19 cellular contexts compared by ENCODE assay signal in genomic region chr22:37940698-37941376, GRCh38. TPM values are rescaled to one million over a fixed set of nuclear protein-coding genes. Genes with fewer than 3 reads are reported as not detected.
DNase-seq lines count a peak whose midpoint lies in the region; ATAC-seq and TF ChIP-seq lines count a peak whose summit lies in the region.
"Had no signal": no experiment of that assay in that cellular context is flagged by ENCODE, and none has a peak within 500 bp of the region (broad histone marks: within the 10 kb centered on the region; RNA-seq: fewer than 3 reads in every experiment).

No MANE protein-coding gene starts in this region.

- ATAC-seq in naive thymus-derived CD8-positive, alpha-beta T cell, result no peak
- ATAC-seq in GM18867 (IDR thresholded peaks at IDR 0.05; ENCODE audit: unreplicated experiment) (no peak), lower lobe of right lung (no peak)
- ATAC-seq: left ventricle myocardium superior, natural killer cell had no signal

- no peaks in the 10 kb centered on the region for H4K20me1 ChIP-seq in GM23248 (ENCODE audit: insufficient read depth)

- H3K27me3 Mint-ChIP-seq in naive thymus-derived CD8-positive, alpha-beta T cell, result no peaks in the 10 kb centered on the region
- no peaks in the 10 kb centered on the region for H3K27me3 Mint-ChIP-seq in glutamatergic neuron (ENCODE audit: unreplicated experiment)
- H3K27me3 Mint-ChIP-seq: CD4-positive, CD25-positive, alpha-beta regulatory T cell had no signal

- no peak overlapping the region for H3K4me3 Mint-ChIP-seq in naive thymus-derived CD8-positive, alpha-beta T cell
- H3K4me3 Mint-ChIP-seq in glutamatergic neuron (ENCODE audit: unreplicated experiment), result no peak overlapping the region
- H3K4me3 Mint-ChIP-seq: CD4-positive, CD25-positive, alpha-beta regulatory T cell; natural killer cell had no signal

- peaks cover 0 to 37% (median 11%) of the 10 kb centered on the region in 3 donors for H3K36me3 Mint-ChIP-seq in naive thymus-derived CD8-positive, alpha-beta T cell
- no peaks in the 10 kb centered on the region for H3K36me3 Mint-ChIP-seq in glutamatergic neuron (ENCODE audit: unreplicated experiment)
- H3K36me3 Mint-ChIP-seq: natural killer cell had no signal

- H3K27ac ChIP-seq in GM23248 (no peak overlapping the region), neutrophil (peak overlapping the region; percentile 33), lower lobe of right lung (no peak overlapping the region)
- H3K27ac ChIP-seq: breast epithelium, vagina had no signal

- intact Hi-C loops in lower lobe of right lung (cut with DNase I), result no loop called here

- H2AFZ ChIP-seq in GM23248, result no peak overlapping the region

- POLR2A ChIA-PET in naive thymus-derived CD8-positive, alpha-beta T cell (lab: Charles Lee), result no interaction called here

- peak; percentile 61 for TF ChIP-seq CTCF in NB4 (IDR thresholded peaks at IDR 0.05; ENCODE audit: low read depth, low read length)
- TF ChIP-seq CTCF in cardiac fibroblast (IDR thresholded peaks at IDR 0.05; ENCODE audit: low read depth, low read length), result no peak
- no peak for TF ChIP-seq CTCF in neutrophil (IDR thresholded peaks at IDR 0.05)
- TF ChIP-seq CTCF in lower lobe of right lung (IDR thresholded peaks at IDR 0.05), result no peak
- TF ChIP-seq CTCF in glutamatergic neuron (IDR thresholded peaks at IDR 0.05; ENCODE audit: partially characterized antibody, unreplicated experiment), result no peak

- H3K4me1 ChIP-seq in GM23248 (ENCODE audit: insufficient read depth) (no peaks in the 10 kb centered on the region), neutrophil (ENCODE audit: control insufficient read depth in 1 of 2, insufficient read depth in 1 of 2, low read depth in 1 of 2, low read length in 1 of 2) (no peaks in the 10 kb centered on the region), lower lobe of right lung (no peaks in the 10 kb centered on the region)
- H3K4me1 ChIP-seq: breast epithelium, vagina had no signal

- H3K27me3 ChIP-seq in GM23248 (replicated peaks; ENCODE audit: insufficient read depth), result no peaks in the 10 kb centered on the region
- no peaks in the 10 kb centered on the region for H3K27me3 ChIP-seq in neutrophil
- H3K27me3 ChIP-seq in lower lobe of right lung (ENCODE audit: low read depth), result no peaks in the 10 kb centered on the region
- H3K27me3 ChIP-seq: breast epithelium, vagina had no signal

- no peak overlapping the region for H3K9ac ChIP-seq in GM23248

- H3K9me3 Mint-ChIP-seq in naive thymus-derived CD8-positive, alpha-beta T cell, result no peaks in the 10 kb centered on the region
- H3K9me3 Mint-ChIP-seq in glutamatergic neuron (ENCODE audit: unreplicated experiment), result peaks cover 8% of the 10 kb centered on the region
- H3K9me3 Mint-ChIP-seq: CD4-positive, CD25-positive, alpha-beta regulatory T cell; natural killer cell had no signal

- TF ChIP-seq POLR2A in NB4 (IDR thresholded peaks at IDR 0.05; ENCODE audit: extremely low read depth, insufficient read length), result no peak

- H3K4me3 ChIP-seq in GM23248 (no peak overlapping the region), NB4 (ENCODE audit: low read depth, low read length) (no peak overlapping the region), cardiac fibroblast (replicated peaks in 1 of 2; ENCODE audit: low read depth in 2 of 2, low read length in 2 of 2) (no peak overlapping the region), neutrophil (ENCODE audit: low read depth in 1 of 2, low read length in 1 of 2) (no peak overlapping the region), lower lobe of right lung (no peak overlapping the region)
- H3K4me3 ChIP-seq: breast epithelium, vagina had no signal

- no peaks in the 10 kb centered on the region for H3K79me2 ChIP-seq in GM23248 (ENCODE audit: insufficient read depth)

- in situ Hi-C loops in GM23248 (cut with MboI), result no loop called here

- no peak overlapping the region for H3K4me2 ChIP-seq in GM23248 (ENCODE audit: unreplicated experiment)

- H3K9me3 ChIP-seq in GM23248 (ENCODE audit: low read depth) (no peaks in the 10 kb centered on the region), neutrophil (no peaks in the 10 kb centered on the region), lower lobe of right lung (no peaks in the 10 kb centered on the region)
- H3K9me3 ChIP-seq: breast epithelium, vagina had no signal

- no peaks in the 10 kb centered on the region for H3K9me2 ChIP-seq in GM23248 (ENCODE audit: insufficient read depth)

- no peak overlapping the region for H3K27ac Mint-ChIP-seq in naive thymus-derived CD8-positive, alpha-beta T cell
- H3K27ac Mint-ChIP-seq in glutamatergic neuron (ENCODE audit: unreplicated experiment), result no peak overlapping the region
- H3K27ac Mint-ChIP-seq: CD4-positive, CD25-positive, alpha-beta regulatory T cell; natural killer cell had no signal

- peak; percentile 37 for DNase-seq in GM23248
- DNase-seq in NB4 (ENCODE audit: low read depth), result peak; percentile 96
- DNase-seq in cardiac fibroblast (ENCODE audit: low read depth in 2 of 2), result peak; percentile 59 to 72
- DNase-seq in naive thymus-derived CD8-positive, alpha-beta T cell, result no peak
- no peak for DNase-seq in lower lobe of right lung
- DNase-seq in glutamatergic neuron, result no peak
- DNase-seq: activated effector memory CD4-positive, alpha-beta T cell treated with anti-CD3 and anti-CD28 coated beads, Interleukin-2, amount 50 U/mL, for 16 hours; CD4-positive, CD25-positive, alpha-beta regulatory T cell; hypothalamus; left ventricle myocardium superior; natural killer cell; NCI-H1417; right cardiac atrium; stimulated activated CD4-positive, alpha-beta T cell treated with anti-CD3 and anti-CD28 coated beads, Interleukin-2, amount 100 ng/mL, for 48 hours had no signal

- H3K36me3 ChIP-seq in GM23248 (ENCODE audit: low read depth), result peaks cover 18% of the 10 kb centered on the region; the same call in 1 of the 2 replicates
- peaks cover 54% of the 10 kb centered on the region for H3K36me3 ChIP-seq in neutrophil
- H3K36me3 ChIP-seq in lower lobe of right lung, result peaks cover 69% of the 10 kb centered on the region

- no peaks in the 10 kb centered on the region for H3F3A ChIP-seq in GM23248 (ENCODE audit: insufficient read depth)

- H3K4me1 Mint-ChIP-seq in naive thymus-derived CD8-positive, alpha-beta T cell, result peaks cover 0 to 3% (median 0%) of the 10 kb centered on the region in 4 donors
- H3K4me1 Mint-ChIP-seq in glutamatergic neuron (ENCODE audit: low read depth, unreplicated experiment), result no peaks in the 10 kb centered on the region
- H3K4me1 Mint-ChIP-seq: CD4-positive, CD25-positive, alpha-beta regulatory T cell; natural killer cell had no signal

- WGBS in GM23248 (ENCODE audit: low coverage in 1 of 2, low lambda C conversion rate in 2 of 2, missing lambda C conversion rate in 2 of 2), 2 experiments, result 70 to 81% methylated on average over 11 to 12 of the region's 12 CpGs

RNA-seq across cellular contexts. Expression of gene C22orf23, which starts 12.6 kb away (rescaled TPM):
- total RNA-seq in GM23248 (2014; rRNA removed; shearing (Covaris generic)), result 0.22 TPM in 1 of 2 replicates, not detected in the other
- polyA plus RNA-seq in GM23248 (2016; fragmentation: Nextera tagmentation; extraction: Ambion mirVana), result 0.82 and 1.1 TPM in 2 replicates
- total RNA-seq in naive thymus-derived CD8-positive, alpha-beta T cell, result not detected
- not detected for polyA plus RNA-seq in naive thymus-derived CD8-positive, alpha-beta T cell
- total RNA-seq in lower lobe of right lung, result 1.2 TPM
- 0.64 TPM for total RNA-seq in glutamatergic neuron (ENCODE audit: unreplicated experiment)
- total RNA-seq: CD4-positive, CD25-positive, alpha-beta regulatory T cell; natural killer cell; vagina had no signal
- polyA plus RNA-seq: CD4-positive, CD25-positive, alpha-beta regulatory T cell had no signal

RNA-seq across cellular contexts. Expression of gene POLR2F, which starts 12.7 kb away (rescaled TPM):
- 15.6 and 71.4 TPM in 2 replicates for total RNA-seq in GM23248 (2014; rRNA removed; shearing (Covaris generic))
- 146 and 148 TPM in 2 replicates for polyA plus RNA-seq in GM23248 (2016; fragmentation: Nextera tagmentation; extraction: Ambion mirVana)
- total RNA-seq in naive thymus-derived CD8-positive, alpha-beta T cell, result 10 to 100 TPM; 38.0 to 40.7 TPM
- polyA plus RNA-seq in naive thymus-derived CD8-positive, alpha-beta T cell, result 100 to 1,000 TPM; 129 to 172 (median 145) TPM
- total RNA-seq in lower lobe of right lung (60.3 TPM), glutamatergic neuron (ENCODE audit: unreplicated experiment) (68.3 TPM)

RNA-seq across cellular contexts. Expression of gene MICALL1, which starts 34.7 kb away (rescaled TPM):
- total RNA-seq in GM23248 (2014; rRNA removed; shearing (Covaris generic)), result 41.4 and 46.0 TPM in 2 replicates
- 7.5 and 8.0 TPM in 2 replicates for polyA plus RNA-seq in GM23248 (2016; fragmentation: Nextera tagmentation; extraction: Ambion mirVana)
- total RNA-seq in naive thymus-derived CD8-positive, alpha-beta T cell, result 10 to 100 TPM; 26.3 to 28.5 TPM
- 1 to 10 TPM; 1.3 to 4.7 (median 1.5) TPM for polyA plus RNA-seq in naive thymus-derived CD8-positive, alpha-beta T cell
- 32.2 TPM for total RNA-seq in lower lobe of right lung
- 133 TPM for total RNA-seq in glutamatergic neuron (ENCODE audit: unreplicated experiment)

RNA-seq across cellular contexts. Expression of gene SOX10, which starts 43.5 kb away (rescaled TPM):
- not detected in 2 replicates for total RNA-seq in GM23248 (2014; rRNA removed; shearing (Covaris generic))
- not detected in 2 replicates for polyA plus RNA-seq in GM23248 (2016; fragmentation: Nextera tagmentation; extraction: Ambion mirVana)
- total RNA-seq in naive thymus-derived CD8-positive, alpha-beta T cell, result not detected
- not detected for polyA plus RNA-seq in naive thymus-derived CD8-positive, alpha-beta T cell
- not detected for total RNA-seq in lower lobe of right lung
- total RNA-seq in glutamatergic neuron (ENCODE audit: unreplicated experiment), result not detected
- total RNA-seq: CD4-positive, CD25-positive, alpha-beta regulatory T cell; Daoy; natural killer cell had no signal
- polyA plus RNA-seq: CD4-positive, CD25-positive, alpha-beta regulatory T cell had no signal

Comparison
In these comparisons a context has a peak if more than half of its experiments do, and no peak if none do; other contexts are left out.
1. DNase-seq: peak in GM23248 (single experiment), NB4 (single experiment) and cardiac fibroblast (2 of 2); none in naive thymus-derived CD8-positive, alpha-beta T cell (0 of 10), lower lobe of right lung (single experiment) and glutamatergic neuron (single experiment).